ENCODE assay signal across 18 cellular contexts in the genomic region with DNA sequence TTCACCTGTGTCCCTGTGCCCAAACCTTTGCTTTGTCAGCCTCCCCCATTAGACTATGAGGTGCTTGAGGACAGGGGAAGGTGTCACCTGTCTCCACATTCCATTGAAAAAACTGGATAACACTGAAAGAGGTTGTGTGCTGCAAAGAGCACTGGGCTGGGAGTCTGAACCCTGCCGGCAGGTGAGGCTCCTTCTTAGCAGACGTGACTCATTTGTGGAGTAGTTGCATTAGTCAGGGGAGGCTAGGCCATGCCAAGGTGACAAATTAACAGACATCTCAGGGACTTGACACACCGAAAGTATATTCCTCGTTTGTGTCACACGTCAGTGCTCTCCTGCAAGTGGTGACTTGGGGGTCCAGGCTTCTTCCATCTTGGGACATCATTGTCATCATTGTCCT.
A peak's percentile ranks its signal among the peaks of the same experiment; 100 is the strongest.
DNase-seq lines count a peak whose midpoint lies in the region; ATAC-seq and TF ChIP-seq lines count a peak whose summit lies in the region.
"Had no signal": no experiment of that assay in that cellular context is flagged by ENCODE, and none has a peak within 500 bp of the region (broad histone marks: within the 10 kb centered on the region; RNA-seq: fewer than 3 reads in every experiment).

No MANE protein-coding gene starts in this region.

- intact Hi-C loops in activated CD4-positive, alpha-beta T cell treated with anti-CD3 and anti-CD28 coated beads for 36 hours (cut with DNase I, micrococcal nuclease): no loop called here
- intact Hi-C loops in PC-3 (cut with micrococcal nuclease): no loop called here

- H3K36me3 Mint-ChIP-seq in activated CD4-positive, alpha-beta T cell treated with anti-CD3 and anti-CD28 coated beads for 36 hours (ENCODE audit: low read depth): peaks cover 17% of the 10 kb centered on the region
- no peaks in the 10 kb centered on the region for H3K36me3 Mint-ChIP-seq in activated CD4-positive, alpha-beta T cell treated with anti-CD3 and anti-CD28 coated beads, Interleukin-2, amount 10 ng/mL, durations not matched to agents 7 days and 5 days (ENCODE audit: low read depth)

- no peak for TF ChIP-seq POLR2A in erythroblast (IDR thresholded peaks at IDR 0.05; ENCODE audit: low read length)

- peak; percentile 96 for ATAC-seq in activated CD4-positive, alpha-beta T cell treated with anti-CD3 and anti-CD28 coated beads for 36 hours
- peak; percentile 62 for ATAC-seq in GM18873 (IDR thresholded peaks at IDR 0.05; ENCODE audit: low FRiP score, unreplicated experiment)
- peak; percentile 79 for ATAC-seq in HG02840 (IDR thresholded peaks at IDR 0.05; ENCODE audit: low FRiP score, unreplicated experiment)
- peak; percentile 38; the same call in 1 of the 2 replicates for ATAC-seq in PC-3
- ATAC-seq in omental fat pad (ENCODE audit: low FRiP score): no peak
- ATAC-seq: left lung had no signal

- no peaks in the 10 kb centered on the region for H3K79me2 ChIP-seq in PC-3 (ENCODE audit: low read length)
- H3K79me2 ChIP-seq: hepatocyte had no signal

- H3F3A ChIP-seq in PC-3 (ENCODE audit: low read length, unreplicated experiment): no peaks in the 10 kb centered on the region

- no peak overlapping the region for H3K27ac ChIP-seq in PC-3 (ENCODE audit: low read length)
- H3K27ac ChIP-seq: hepatocyte, left lung, SJSA1, upper lobe of left lung had no signal

- no peak overlapping the region for H3K4me2 ChIP-seq in PC-3 (ENCODE audit: low read length)
- H3K4me2 ChIP-seq: hepatocyte had no signal

- H3K4me1 Mint-ChIP-seq in activated CD4-positive, alpha-beta T cell treated with anti-CD3 and anti-CD28 coated beads for 36 hours: peaks cover 14% of the 10 kb centered on the region
- H3K4me1 Mint-ChIP-seq in activated CD4-positive, alpha-beta T cell treated with anti-CD3 and anti-CD28 coated beads, Interleukin-2, amount 10 ng/mL, durations not matched to agents 7 days and 5 days: peaks cover 1% of the 10 kb centered on the region
- H3K4me1 Mint-ChIP-seq: IgD-negative memory B cell had no signal

- TF ChIP-seq CTCF in PC-3 (conservative IDR thresholded peaks at IDR 0.05; ENCODE audit: low read depth, low read length) (no peak), omental fat pad (IDR thresholded peaks at IDR 0.05) (no peak)

- H3K9me3 Mint-ChIP-seq in activated CD4-positive, alpha-beta T cell treated with anti-CD3 and anti-CD28 coated beads for 36 hours (ENCODE audit: low read depth): peaks cover 3% of the 10 kb centered on the region
- no peaks in the 10 kb centered on the region for H3K9me3 Mint-ChIP-seq in activated CD4-positive, alpha-beta T cell treated with anti-CD3 and anti-CD28 coated beads, Interleukin-2, amount 10 ng/mL, durations not matched to agents 7 days and 5 days
- H3K9me3 Mint-ChIP-seq: nephron had no signal

- no TSS peak for BruUV-seq in PC-3 (replicated peaks; lab: Mats Ljungman, UMichigan)

- no peaks in the 10 kb centered on the region for H4K20me1 ChIP-seq in PC-3 (ENCODE audit: low read length)

- no peak overlapping the region for H2AFZ ChIP-seq in PC-3 (ENCODE audit: low read length)
- H2AFZ ChIP-seq: hepatocyte had no signal

- CTCF ChIA-PET in activated CD4-positive, alpha-beta T cell treated with anti-CD3 and anti-CD28 coated beads for 36 hours (lab: Charles Lee): interaction anchor here (1.1 kb wide), 1 partner anchor 52 kb away, joined by 3 read pairs; no protein-coding TSS in a partner anchor
- CTCF ChIA-PET in activated CD4-positive, alpha-beta T cell treated with anti-CD3 and anti-CD28 coated beads, Interleukin-2, amount 10 ng/mL, durations not matched to agents 7 days and 5 days (lab: Charles Lee): no interaction called here
- CTCF ChIA-PET in PC-3 (lab: Charles Lee): no interaction called here

- H3K9me2 ChIP-seq in PC-3 (replicated peaks; ENCODE audit: low read length): no peaks in the 10 kb centered on the region

- no peaks in the 10 kb centered on the region for H3K36me3 ChIP-seq in PC-3 (ENCODE audit: low read depth, low read length)
- H3K36me3 ChIP-seq: left lung, SJSA1, upper lobe of left lung had no signal

- H3K4me3 ChIP-seq in PC-3 (ENCODE audit: low read length): no peak overlapping the region
- H3K4me3 ChIP-seq: hepatocyte, left lung, SJSA1, upper lobe of left lung had no signal

- no peaks in the 10 kb centered on the region for H3K9me3 ChIP-seq in PC-3 (ENCODE audit: low read length)
- H3K9me3 ChIP-seq: left lung, SJSA1, upper lobe of left lung had no signal

- H3K9ac ChIP-seq in PC-3 (ENCODE audit: low read length): no peak overlapping the region

- H3K27me3 Mint-ChIP-seq in activated CD4-positive, alpha-beta T cell treated with anti-CD3 and anti-CD28 coated beads for 36 hours: no peaks in the 10 kb centered on the region
- H3K27me3 Mint-ChIP-seq in activated CD4-positive, alpha-beta T cell treated with anti-CD3 and anti-CD28 coated beads, Interleukin-2, amount 10 ng/mL, durations not matched to agents 7 days and 5 days: no peaks in the 10 kb centered on the region
- H3K27me3 Mint-ChIP-seq: IgD-negative memory B cell had no signal

- peak; percentile 47 for DNase-seq in activated CD4-positive, alpha-beta T cell treated with anti-CD3 and anti-CD28 coated beads for 36 hours
- no peak for DNase-seq in activated CD4-positive, alpha-beta T cell treated with anti-CD3 and anti-CD28 coated beads, Interleukin-2, amount 10 ng/mL, durations not matched to agents 7 days and 5 days
- DNase-seq in PC-3 (peak; percentile 39), erythroblast (lab: John Stamatoyannopoulos, UW) (no peak), omental fat pad (ENCODE audit: low spot score) (no peak), occipital lobe (lab: John Stamatoyannopoulos, UW) (no peak)
- DNase-seq: activated effector memory CD4-positive, alpha-beta T cell treated with Interleukin-2 at 50 U/mL for 16 hours; caudate nucleus; left lung; NCI-H1417 treated with DMSO at 0.1 percent for 48 hours; NCI-H774; upper lobe of left lung had no signal

- H3K4me3 Mint-ChIP-seq in activated CD4-positive, alpha-beta T cell treated with anti-CD3 and anti-CD28 coated beads for 36 hours: no peak overlapping the region
- no peak overlapping the region for H3K4me3 Mint-ChIP-seq in activated CD4-positive, alpha-beta T cell treated with anti-CD3 and anti-CD28 coated beads, Interleukin-2, amount 10 ng/mL, durations not matched to agents 7 days and 5 days
- H3K4me3 Mint-ChIP-seq: IgD-negative memory B cell, nephron had no signal

- POLR2A ChIA-PET in activated CD4-positive, alpha-beta T cell treated with anti-CD3 and anti-CD28 coated beads for 36 hours (lab: Charles Lee): no interaction called here
- POLR2A ChIA-PET in activated CD4-positive, alpha-beta T cell treated with anti-CD3 and anti-CD28 coated beads, Interleukin-2, amount 10 ng/mL, durations not matched to agents 7 days and 5 days (lab: Charles Lee): interaction anchor here (0.8 kb wide), 1 partner anchor 1143 kb away, joined by 4 read pairs; no protein-coding TSS in a partner anchor
- POLR2A ChIA-PET in PC-3 (lab: Charles Lee; ENCODE audit: unreplicated experiment): no interaction called here

- H3K27ac Mint-ChIP-seq in activated CD4-positive, alpha-beta T cell treated with anti-CD3 and anti-CD28 coated beads for 36 hours: no peak overlapping the region
- H3K27ac Mint-ChIP-seq in activated CD4-positive, alpha-beta T cell treated with anti-CD3 and anti-CD28 coated beads, Interleukin-2, amount 10 ng/mL, durations not matched to agents 7 days and 5 days: no peak overlapping the region
- H3K27ac Mint-ChIP-seq: IgD-negative memory B cell, nephron had no signal

- no peaks in the 10 kb centered on the region; the same call in 1 of the 2 replicates for H3K4me1 ChIP-seq in PC-3 (ENCODE audit: insufficient read depth, low read length)
- H3K4me1 ChIP-seq: left lung, SJSA1, upper lobe of left lung had no signal

- no peaks in the 10 kb centered on the region for H3K27me3 ChIP-seq in PC-3 (ENCODE audit: low read length)
- H3K27me3 ChIP-seq: hepatocyte, left lung, SJSA1, upper lobe of left lung had no signal

Comparison
In these comparisons a context has a peak if more than half of its experiments do, and no peak if none do; other contexts are left out.
1. DNase-seq: peak in activated CD4-positive, alpha-beta T cell treated with anti-CD3 and anti-CD28 coated beads for 36 hours (single experiment) and PC-3 (single experiment); none in activated CD4-positive, alpha-beta T cell treated with anti-CD3 and anti-CD28 coated beads, Interleukin-2, amount 10 ng/mL, durations not matched to agents 7 days and 5 days (single experiment), erythroblast (0 of 2), omental fat pad (single experiment) and occipital lobe (single experiment).